In genomic region chr6:142871910-142872331, GRCh38 we compare ENCODE assay signal across 9 cellular contexts.
A peak's percentile ranks its signal among the peaks of the same experiment; 100 is the strongest.
DNase-seq lines count a peak whose midpoint lies in the region; ATAC-seq and TF ChIP-seq lines count a peak whose summit lies in the region.
"Had no signal": no experiment of that assay in that cellular context is flagged by ENCODE, and none has a peak within 500 bp of the region (broad histone marks: within the 10 kb centered on the region; RNA-seq: fewer than 3 reads in every experiment).

No MANE protein-coding gene starts in this region.

- H3K9me3 Mint-ChIP-seq in activated naive CD8-positive, alpha-beta T cell treated with anti-CD3 and anti-CD28 coated beads, Interleukin-2, amount 50 U/mL, for 24 hours: no peaks in the 10 kb centered on the region

- H3K27me3 ChIP-seq in Loucy (ENCODE audit: insufficient read depth, low read length, poor library complexity, severe bottlenecking): no peaks in the 10 kb centered on the region

- ATAC-seq in GM21737 (IDR thresholded peaks at IDR 0.05; ENCODE audit: unreplicated experiment): peak; percentile 91
- peak; percentile 99 for ATAC-seq in activated naive CD8-positive, alpha-beta T cell treated with anti-CD3 and anti-CD28 coated beads, Interleukin-2, amount 50 U/mL, for 24 hours
- ATAC-seq in stimulated activated naive CD8-positive, alpha-beta T cell treated with anti-CD3 and anti-CD28 coated beads, Interleukin-15, Interleukin-2, amounts not matched to agents 100 U/mL and 50 U/mL, for 24 hours: peak; percentile 99

- no peaks in the 10 kb centered on the region for H3K9me3 ChIP-seq in Loucy (ENCODE audit: insufficient read depth, low read depth, low read length)

- peaks cover 31% of the 10 kb centered on the region for H3K36me3 Mint-ChIP-seq in activated naive CD8-positive, alpha-beta T cell treated with anti-CD3 and anti-CD28 coated beads, Interleukin-2, amount 50 U/mL, for 24 hours (ENCODE audit: low read depth)

- H3K79me2 ChIP-seq in Loucy (ENCODE audit: insufficient read depth, low read length): peaks cover 94% of the 10 kb centered on the region

- no peak overlapping the region for H2AFZ ChIP-seq in Loucy (ENCODE audit: low read length)

- H3K4me3 Mint-ChIP-seq in activated naive CD8-positive, alpha-beta T cell treated with anti-CD3 and anti-CD28 coated beads, Interleukin-2, amount 50 U/mL, for 24 hours: peak overlapping the region; percentile 55

- no peaks in the 10 kb centered on the region for H3K9me2 ChIP-seq in Loucy (replicated peaks; ENCODE audit: low read depth, low read length)

- no peak overlapping the region for H3K4me3 ChIP-seq in Loucy (ENCODE audit: low read length, poor library complexity, severe bottlenecking)
- H3K4me3 ChIP-seq: SK-N-MC had no signal

- peak overlapping the region; percentile 1 for H3K4me2 ChIP-seq in Loucy (ENCODE audit: low read depth, low read length, poor library complexity, severe bottlenecking)

- peaks cover 57% of the 10 kb centered on the region for H4K20me1 ChIP-seq in Loucy (ENCODE audit: insufficient read depth, low read length, poor library complexity, severe bottlenecking)

- no peaks in the 10 kb centered on the region for H3K27me3 Mint-ChIP-seq in activated naive CD8-positive, alpha-beta T cell treated with anti-CD3 and anti-CD28 coated beads, Interleukin-2, amount 50 U/mL, for 24 hours

- intact Hi-C loops in posterior vena cava (cut with DNase I): no loop called here

- H3K27ac Mint-ChIP-seq in activated naive CD8-positive, alpha-beta T cell treated with anti-CD3 and anti-CD28 coated beads, Interleukin-2, amount 50 U/mL, for 24 hours: peak overlapping the region; percentile 91

- H3F3A ChIP-seq in Loucy (ENCODE audit: low read depth): 0 out of 2 replicates have a peak, but pooled peaks cover 6% of the 10 kb centered on the region

- no peak overlapping the region for H3K9ac ChIP-seq in Loucy (ENCODE audit: low read depth, low read length, poor library complexity, severe bottlenecking)

- no peak for TF ChIP-seq CTCF in Loucy (conservative IDR thresholded peaks at IDR 0.05; ENCODE audit: low read length)

- peak; percentile 55 for DNase-seq in GM03348 (ENCODE audit: low spot score)
- peak; percentile 47 for DNase-seq in activated naive CD8-positive, alpha-beta T cell treated with anti-CD3 and anti-CD28 coated beads, Interleukin-2, amount 50 U/mL, for 24 hours
- DNase-seq in iris pigment epithelial cell (ENCODE audit: low read depth): peak; percentile 96
- peak; percentile 53 for DNase-seq in stimulated activated naive CD8-positive, alpha-beta T cell treated with anti-CD3 and anti-CD28 coated beads, Interleukin-15, Interleukin-2, amounts not matched to agents 100 U/mL and 50 U/mL, for 24 hours
- DNase-seq in posterior vena cava (ENCODE audit: low spot score): no peak
- DNase-seq in SK-N-DZ (ENCODE audit: low spot score): no peak

- peaks cover 53% of the 10 kb centered on the region for H3K4me1 ChIP-seq in Loucy (ENCODE audit: insufficient read depth, low read length, poor library complexity, severe bottlenecking)

- no peaks in the 10 kb centered on the region for H3K36me3 ChIP-seq in Loucy (ENCODE audit: insufficient read depth, low read length)

- peaks cover 88% of the 10 kb centered on the region for H3K4me1 Mint-ChIP-seq in activated naive CD8-positive, alpha-beta T cell treated with anti-CD3 and anti-CD28 coated beads, Interleukin-2, amount 50 U/mL, for 24 hours

Comparison
In these comparisons a context has a peak if more than half of its experiments do, and no peak if none do; other contexts are left out.
1. DNase-seq: peak in GM03348 (single experiment), activated naive CD8-positive, alpha-beta T cell treated with anti-CD3 and anti-CD28 coated beads, Interleukin-2, amount 50 U/mL, for 24 hours (single experiment), iris pigment epithelial cell (single experiment) and stimulated activated naive CD8-positive, alpha-beta T cell treated with anti-CD3 and anti-CD28 coated beads, Interleukin-15, Interleukin-2, amounts not matched to agents 100 U/mL and 50 U/mL, for 24 hours (single experiment); none in posterior vena cava (single experiment) and SK-N-DZ (single experiment).
2. Peak in every context shown above with its lines, with median percentiles within 50 percentile points of each other: ATAC-seq.